In the genomic region with DNA sequence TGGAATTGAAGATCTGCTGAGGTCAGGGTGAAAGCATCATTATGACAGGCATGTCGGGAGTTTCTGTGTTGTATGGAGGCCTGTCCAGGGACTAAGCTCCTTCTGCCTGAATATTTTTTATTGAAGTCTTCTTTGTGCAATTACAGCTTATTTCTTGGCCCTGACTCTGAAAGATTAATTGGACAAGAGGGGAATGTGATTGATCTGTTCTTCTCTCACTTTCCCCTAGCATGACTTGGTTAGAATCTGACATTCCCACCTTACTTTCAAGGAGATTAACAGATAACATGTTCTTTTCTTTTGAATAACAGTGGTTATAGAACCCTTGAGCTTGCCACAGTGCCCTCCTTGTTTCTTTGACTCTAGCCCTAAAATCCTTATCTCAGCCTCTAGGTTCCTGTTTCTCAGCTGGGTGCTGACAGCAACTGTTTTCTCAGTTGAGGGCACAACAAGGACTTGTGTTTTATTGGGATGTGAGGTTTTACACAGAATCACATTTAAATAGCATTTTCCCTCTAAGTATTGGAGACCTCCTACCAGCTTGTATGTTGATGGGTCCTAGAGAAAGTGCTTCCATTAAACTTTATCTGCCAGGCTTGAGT, we compare ENCODE assay signal across 1 cellular context.
TF ChIP-seq lines count a peak whose summit lies in the region.

No MANE protein-coding gene starts in this region.

TF ChIP-seq in IMR-90, 13 proteins besides CTCF, POLR2A, EP300 and RAD21:
- TF ChIP-seq SMC3 (IDR thresholded peaks at IDR 0.05; ENCODE audit: low read depth, low read length) (no peak), RCOR1 (IDR thresholded peaks at IDR 0.05; ENCODE audit: insufficient replicate concordance, low read length) (no peak), FOS (IDR thresholded peaks at IDR 0.05; ENCODE audit: low read depth, low read length) (no peak)
